In the genomic region with DNA sequence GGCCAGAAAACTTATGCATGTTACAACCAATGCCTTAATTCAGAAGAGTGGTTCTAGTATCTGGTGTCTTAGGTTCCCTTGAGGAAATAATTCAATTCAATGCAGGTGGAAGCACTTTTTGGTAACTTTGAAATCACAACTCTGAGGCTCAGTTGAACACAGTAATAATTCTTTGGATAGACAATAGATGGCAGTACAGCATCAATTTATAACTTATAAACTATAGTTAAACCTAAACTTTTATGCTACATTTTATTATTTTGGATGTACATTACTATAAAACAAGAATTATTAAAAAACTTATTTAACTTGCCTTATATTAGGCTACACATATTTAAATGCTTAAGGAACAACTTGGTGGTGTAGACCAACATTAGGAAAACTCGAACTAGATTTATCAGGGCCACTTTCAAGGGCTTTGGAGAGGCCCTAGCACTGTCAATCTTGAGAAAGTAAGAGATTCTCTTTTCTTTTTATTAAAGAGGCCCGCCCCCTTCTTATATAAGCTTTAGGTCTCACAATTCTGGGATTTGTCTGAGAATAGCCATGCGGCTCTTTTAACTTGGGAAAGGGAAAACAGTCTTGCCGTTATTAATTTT, we compare ENCODE assay signal across 8 cellular contexts.
DNase-seq lines count a peak whose midpoint lies in the region; ATAC-seq and TF ChIP-seq lines count a peak whose summit lies in the region.

No MANE protein-coding gene starts in this region.

- no peak overlapping the region for H3K27ac ChIP-seq in dorsolateral prefrontal cortex
- no peak overlapping the region for H3K27ac ChIP-seq in prostate gland

- intact Hi-C loops in dorsolateral prefrontal cortex (cut with DNase I) = loop anchor here (5.0 to 10.0 kb wide), 3 partner anchors 109 to 528 kb away; a partner anchor contains a TSS
- intact Hi-C loops in prostate gland (cut with DNase I) = loop anchor here (5.0 kb wide), 2 partner anchors 121 to 531 kb away; no protein-coding TSS in a partner anchor

- no peaks in the 10 kb centered on the region for H3K36me3 ChIP-seq in prostate gland

- ATAC-seq in GM19455 (IDR thresholded peaks at IDR 0.05; ENCODE audit: unreplicated experiment) = no peak

- H3K9me3 ChIP-seq in prostate gland = no peaks in the 10 kb centered on the region

- no peak overlapping the region for H3K4me3 ChIP-seq in dorsolateral prefrontal cortex
- no peak overlapping the region for H3K4me3 ChIP-seq in prostate gland

- peaks cover 5% of the 10 kb centered on the region for H3K4me1 ChIP-seq in prostate gland (replicated peaks)

- TF ChIP-seq CTCF in dorsolateral prefrontal cortex (IDR thresholded peaks at IDR 0.05 in 54 of 56, conservative IDR thresholded peaks at IDR 0.05 in 2 of 56; ENCODE audit: low read depth in 1 of 56, partially characterized antibody in 56 of 56) = peak; percentile 37 to 81 (median 60)
- TF ChIP-seq CTCF in prostate gland (IDR thresholded peaks at IDR 0.05) = peak in 3 of 4 experiments; percentile 40 to 65 (median 55)

- DNase-seq in DMS 273 (lab: John Stamatoyannopoulos, UW; ENCODE audit: unreplicated experiment) = peak; percentile 37
- no peak for DNase-seq in DMS 273 treated with DMSO at 0.1 percent for 48 hours (lab: John Stamatoyannopoulos, UW)
- peak; percentile 42 for DNase-seq in NCI-H748 treated with DMSO at 0.1 percent for 48 hours (lab: John Stamatoyannopoulos, UW)
- no peak for DNase-seq in dorsolateral prefrontal cortex
- DNase-seq in prostate gland (ENCODE audit: low spot score) = no peak
- DNase-seq in NCI-H2107 treated with DMSO at 0.1 percent for 48 hours (lab: John Stamatoyannopoulos, UW; ENCODE audit: unreplicated experiment) = no peak
- DNase-seq in cerebellar nuclear complex (lab: John Stamatoyannopoulos, UW) = no peak

- peaks cover 0 to 19% (median 2%) of the 10 kb centered on the region in 45 donors for H3K27me3 ChIP-seq in dorsolateral prefrontal cortex
- H3K27me3 ChIP-seq in prostate gland (replicated peaks; ENCODE audit: insufficient read depth) = no peaks in the 10 kb centered on the region

- WGBS in prostate gland = 40% methylated on average over 4 of the region's 4 CpGs

- no peak for TF ChIP-seq POLR2A in prostate gland (IDR thresholded peaks at IDR 0.05)

Comparison
In these comparisons a context has a peak if more than half of its experiments do, and no peak if none do; other contexts are left out.
1. DNase-seq: peak in DMS 273 (single experiment) and NCI-H748 treated with DMSO at 0.1 percent for 48 hours (single experiment); none in DMS 273 treated with DMSO at 0.1 percent for 48 hours (single experiment), dorsolateral prefrontal cortex (0 of 10), prostate gland (single experiment), NCI-H2107 treated with DMSO at 0.1 percent for 48 hours (single experiment) and cerebellar nuclear complex (0 of 2).